17 cellular contexts compared by ENCODE assay signal in the genomic region with DNA sequence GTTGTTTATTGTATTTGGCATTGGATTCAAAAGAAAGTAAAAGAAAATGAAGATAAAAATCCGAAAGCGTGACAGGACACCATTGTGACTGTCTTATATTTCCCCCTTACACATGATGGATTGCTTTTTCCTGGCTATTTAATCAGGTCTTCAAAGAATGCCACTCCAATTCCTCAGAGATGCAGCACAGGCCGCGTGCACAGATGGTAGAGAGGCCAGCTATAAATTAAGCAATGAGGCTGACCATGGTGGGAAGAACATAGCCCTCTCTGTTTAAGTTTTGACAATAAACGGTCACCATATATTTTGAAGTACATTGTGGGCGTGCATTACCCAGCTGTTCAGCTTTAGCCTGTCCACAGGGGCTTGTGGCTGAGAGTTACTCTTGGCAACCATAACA.
"Had no signal": no experiment of that assay in that cellular context is flagged by ENCODE, and none has a peak within 500 bp of the region (broad histone marks: within the 10 kb centered on the region; RNA-seq: fewer than 3 reads in every experiment).

No MANE protein-coding gene starts in this region.

- H3K4me3 ChIP-seq: body of pancreas, coronary artery, gastrocnemius medialis, left ventricle myocardium inferior, tibial artery had no signal

- H3K27ac Mint-ChIP-seq: activated CD4-positive, alpha-beta T cell treated with anti-CD3 and anti-CD28 coated beads, Interleukin-2, amount 10 ng/mL, durations not matched to agents 24 days and 14 days; activated naive CD4-positive, alpha-beta T cell treated with anti-CD3 and anti-CD28 coated beads, Interleukin-2, amount 50 U/mL, for 24 hours; activated T-helper 2 cell treated with anti-CD3 and anti-CD28 coated beads, Interferon-gamma antibody, Interleukin-2, Interleukin-4, amounts not matched to agents 10 μg/mL and 5 μg/mL and 100 μg/mL, durations not matched to agents 14 hours and 24 hours and 36 hours; memory B cell; WTC11 had no signal

- H3K9me3 ChIP-seq: body of pancreas, gastrocnemius medialis, left ventricle myocardium inferior, tibial artery had no signal

- H3K27me3 ChIP-seq: body of pancreas, gastrocnemius medialis, tibial artery had no signal

- H3K4me3 Mint-ChIP-seq: activated CD4-positive, alpha-beta T cell treated with anti-CD3 and anti-CD28 coated beads, Interleukin-2, amount 10 ng/mL, durations not matched to agents 24 days and 14 days; activated naive CD4-positive, alpha-beta T cell treated with anti-CD3 and anti-CD28 coated beads, Interleukin-2, amount 50 U/mL, for 24 hours; memory B cell; WTC11 had no signal

- H3K36me3 Mint-ChIP-seq: activated naive CD4-positive, alpha-beta T cell treated with anti-CD3 and anti-CD28 coated beads, Interleukin-2, amount 50 U/mL, for 24 hours; memory B cell; WTC11 had no signal

- H3K4me1 ChIP-seq: body of pancreas, gastrocnemius medialis, left ventricle myocardium inferior, tibial artery had no signal

- H3K27ac ChIP-seq: body of pancreas, coronary artery, gastrocnemius medialis, left ventricle myocardium inferior, tibial artery had no signal

- H3K27me3 Mint-ChIP-seq: activated CD4-positive, alpha-beta T cell treated with anti-CD3 and anti-CD28 coated beads, Interleukin-2, amount 10 ng/mL, durations not matched to agents 24 days and 14 days; activated naive CD4-positive, alpha-beta T cell treated with anti-CD3 and anti-CD28 coated beads, Interleukin-2, amount 50 U/mL, for 24 hours; memory B cell had no signal

- H3K9me3 Mint-ChIP-seq: memory B cell, WTC11 had no signal

- H3K4me1 Mint-ChIP-seq: activated CD4-positive, alpha-beta T cell treated with anti-CD3 and anti-CD28 coated beads, Interleukin-2, amount 10 ng/mL, durations not matched to agents 24 days and 14 days; activated naive CD4-positive, alpha-beta T cell treated with anti-CD3 and anti-CD28 coated beads, Interleukin-2, amount 50 U/mL, for 24 hours; memory B cell; WTC11 had no signal

- ATAC-seq: body of pancreas, gastrocnemius medialis, right cardiac atrium, WTC11 had no signal

- DNase-seq: activated CD4-positive, alpha-beta T cell treated with anti-CD3 and anti-CD28 coated beads, Interleukin-2, amount 10 ng/mL, durations not matched to agents 24 days and 14 days; activated T-cell treated with anti-CD3 and anti-CD28 coated beads for 4 hours; body of pancreas; central memory CD4-positive, alpha-beta T cell; effector CD8-positive, alpha-beta T cell; gastrocnemius medialis; islet precursor cell; left ventricle myocardium inferior; posterior cingulate gyrus; right cardiac atrium; small intestine; tibial artery had no signal

- H3K36me3 ChIP-seq: gastrocnemius medialis, left ventricle myocardium inferior, tibial artery had no signal
